ENCODE assay signal across 1 cellular context in genomic region chr3:66885326-66886000, GRCh38.
TF ChIP-seq lines count a peak whose summit lies in the region.

No MANE protein-coding gene starts in this region.

TF ChIP-seq in K562, 482 proteins besides CTCF, POLR2A, EP300 and RAD21 (continued from another document):
- no peak for TF ChIP-seq SMAD3 (CRISPR knock-in tag; conservative IDR thresholded peaks at IDR 0.05)
- no peak for TF ChIP-seq CSDE1 (IDR thresholded peaks at IDR 0.05)
- TF ChIP-seq IRF2 (CRISPR knock-in tag; IDR thresholded peaks at IDR 0.05): no peak
- TF ChIP-seq ZNF766 (CRISPR knock-in tag; conservative IDR thresholded peaks at IDR 0.05): peak; percentile 65; the same call in 1 of the 2 replicates
- TF ChIP-seq ATF3 (IDR thresholded peaks at IDR 0.05): peak; percentile 83
- no peak for TF ChIP-seq ATF3 (CRISPR knock-in tag; conservative IDR thresholded peaks at IDR 0.05)
- TF ChIP-seq, protein P1, sequence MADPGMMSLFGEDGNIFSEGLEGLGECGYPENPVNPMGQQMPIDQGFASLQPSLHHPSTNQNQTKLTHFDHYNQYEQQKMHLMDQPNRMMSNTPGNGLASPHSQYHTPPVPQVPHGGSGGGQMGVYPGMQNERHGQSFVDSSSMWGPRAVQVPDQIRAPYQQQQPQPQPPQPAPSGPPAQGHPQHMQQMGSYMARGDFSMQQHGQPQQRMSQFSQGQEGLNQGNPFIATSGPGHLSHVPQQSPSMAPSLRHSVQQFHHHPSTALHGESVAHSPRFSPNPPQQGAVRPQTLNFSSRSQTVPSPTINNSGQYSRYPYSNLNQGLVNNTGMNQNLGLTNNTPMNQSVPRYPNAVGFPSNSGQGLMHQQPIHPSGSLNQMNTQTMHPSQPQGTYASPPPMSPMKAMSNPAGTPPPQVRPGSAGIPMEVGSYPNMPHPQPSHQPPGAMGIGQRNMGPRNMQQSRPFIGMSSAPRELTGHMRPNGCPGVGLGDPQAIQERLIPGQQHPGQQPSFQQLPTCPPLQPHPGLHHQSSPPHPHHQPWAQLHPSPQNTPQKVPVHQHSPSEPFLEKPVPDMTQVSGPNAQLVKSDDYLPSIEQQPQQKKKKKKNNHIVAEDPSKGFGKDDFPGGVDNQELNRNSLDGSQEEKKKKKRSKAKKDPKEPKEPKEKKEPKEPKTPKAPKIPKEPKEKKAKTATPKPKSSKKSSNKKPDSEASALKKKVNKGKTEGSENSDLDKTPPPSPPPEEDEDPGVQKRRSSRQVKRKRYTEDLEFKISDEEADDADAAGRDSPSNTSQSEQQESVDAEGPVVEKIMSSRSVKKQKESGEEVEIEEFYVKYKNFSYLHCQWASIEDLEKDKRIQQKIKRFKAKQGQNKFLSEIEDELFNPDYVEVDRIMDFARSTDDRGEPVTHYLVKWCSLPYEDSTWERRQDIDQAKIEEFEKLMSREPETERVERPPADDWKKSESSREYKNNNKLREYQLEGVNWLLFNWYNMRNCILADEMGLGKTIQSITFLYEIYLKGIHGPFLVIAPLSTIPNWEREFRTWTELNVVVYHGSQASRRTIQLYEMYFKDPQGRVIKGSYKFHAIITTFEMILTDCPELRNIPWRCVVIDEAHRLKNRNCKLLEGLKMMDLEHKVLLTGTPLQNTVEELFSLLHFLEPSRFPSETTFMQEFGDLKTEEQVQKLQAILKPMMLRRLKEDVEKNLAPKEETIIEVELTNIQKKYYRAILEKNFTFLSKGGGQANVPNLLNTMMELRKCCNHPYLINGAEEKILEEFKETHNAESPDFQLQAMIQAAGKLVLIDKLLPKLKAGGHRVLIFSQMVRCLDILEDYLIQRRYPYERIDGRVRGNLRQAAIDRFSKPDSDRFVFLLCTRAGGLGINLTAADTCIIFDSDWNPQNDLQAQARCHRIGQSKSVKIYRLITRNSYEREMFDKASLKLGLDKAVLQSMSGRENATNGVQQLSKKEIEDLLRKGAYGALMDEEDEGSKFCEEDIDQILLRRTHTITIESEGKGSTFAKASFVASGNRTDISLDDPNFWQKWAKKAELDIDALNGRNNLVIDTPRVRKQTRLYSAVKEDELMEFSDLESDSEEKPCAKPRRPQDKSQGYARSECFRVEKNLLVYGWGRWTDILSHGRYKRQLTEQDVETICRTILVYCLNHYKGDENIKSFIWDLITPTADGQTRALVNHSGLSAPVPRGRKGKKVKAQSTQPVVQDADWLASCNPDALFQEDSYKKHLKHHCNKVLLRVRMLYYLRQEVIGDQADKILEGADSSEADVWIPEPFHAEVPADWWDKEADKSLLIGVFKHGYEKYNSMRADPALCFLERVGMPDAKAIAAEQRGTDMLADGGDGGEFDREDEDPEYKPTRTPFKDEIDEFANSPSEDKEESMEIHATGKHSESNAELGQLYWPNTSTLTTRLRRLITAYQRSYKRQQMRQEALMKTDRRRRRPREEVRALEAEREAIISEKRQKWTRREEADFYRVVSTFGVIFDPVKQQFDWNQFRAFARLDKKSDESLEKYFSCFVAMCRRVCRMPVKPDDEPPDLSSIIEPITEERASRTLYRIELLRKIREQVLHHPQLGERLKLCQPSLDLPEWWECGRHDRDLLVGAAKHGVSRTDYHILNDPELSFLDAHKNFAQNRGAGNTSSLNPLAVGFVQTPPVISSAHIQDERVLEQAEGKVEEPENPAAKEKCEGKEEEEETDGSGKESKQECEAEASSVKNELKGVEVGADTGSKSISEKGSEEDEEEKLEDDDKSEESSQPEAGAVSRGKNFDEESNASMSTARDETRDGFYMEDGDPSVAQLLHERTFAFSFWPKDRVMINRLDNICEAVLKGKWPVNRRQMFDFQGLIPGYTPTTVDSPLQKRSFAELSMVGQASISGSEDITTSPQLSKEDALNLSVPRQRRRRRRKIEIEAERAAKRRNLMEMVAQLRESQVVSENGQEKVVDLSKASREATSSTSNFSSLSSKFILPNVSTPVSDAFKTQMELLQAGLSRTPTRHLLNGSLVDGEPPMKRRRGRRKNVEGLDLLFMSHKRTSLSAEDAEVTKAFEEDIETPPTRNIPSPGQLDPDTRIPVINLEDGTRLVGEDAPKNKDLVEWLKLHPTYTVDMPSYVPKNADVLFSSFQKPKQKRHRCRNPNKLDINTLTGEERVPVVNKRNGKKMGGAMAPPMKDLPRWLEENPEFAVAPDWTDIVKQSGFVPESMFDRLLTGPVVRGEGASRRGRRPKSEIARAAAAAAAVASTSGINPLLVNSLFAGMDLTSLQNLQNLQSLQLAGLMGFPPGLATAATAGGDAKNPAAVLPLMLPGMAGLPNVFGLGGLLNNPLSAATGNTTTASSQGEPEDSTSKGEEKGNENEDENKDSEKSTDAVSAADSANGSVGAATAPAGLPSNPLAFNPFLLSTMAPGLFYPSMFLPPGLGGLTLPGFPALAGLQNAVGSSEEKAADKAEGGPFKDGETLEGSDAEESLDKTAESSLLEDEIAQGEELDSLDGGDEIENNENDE (IDR thresholded peaks at IDR 0.05; ENCODE audit: low read depth, low read length): no peak
- TF ChIP-seq ARID3B (CRISPR knock-in tag; IDR thresholded peaks at IDR 0.05; ENCODE audit: borderline replicate concordance): no peak
- no peak for TF ChIP-seq MBD2 (IDR thresholded peaks at IDR 0.05; ENCODE audit: borderline replicate concordance, low read depth)
- TF ChIP-seq ZBTB43 (CRISPR knock-in tag; IDR thresholded peaks at IDR 0.05): no peak
- TF ChIP-seq ZNF311 (CRISPR knock-in tag; IDR thresholded peaks at IDR 0.05): no peak
- no peak for TF ChIP-seq ZC3H11A (IDR thresholded peaks at IDR 0.05; ENCODE audit: low read depth, low read length)
- no peak for TF ChIP-seq GTF2F1 (IDR thresholded peaks at IDR 0.05; ENCODE audit: low read depth, low read length)
- TF ChIP-seq ARID2 (IDR thresholded peaks at IDR 0.05): no peak
- TF ChIP-seq HMBOX1 (IDR thresholded peaks at IDR 0.05): peak; percentile 78
- TF ChIP-seq, protein P2, sequence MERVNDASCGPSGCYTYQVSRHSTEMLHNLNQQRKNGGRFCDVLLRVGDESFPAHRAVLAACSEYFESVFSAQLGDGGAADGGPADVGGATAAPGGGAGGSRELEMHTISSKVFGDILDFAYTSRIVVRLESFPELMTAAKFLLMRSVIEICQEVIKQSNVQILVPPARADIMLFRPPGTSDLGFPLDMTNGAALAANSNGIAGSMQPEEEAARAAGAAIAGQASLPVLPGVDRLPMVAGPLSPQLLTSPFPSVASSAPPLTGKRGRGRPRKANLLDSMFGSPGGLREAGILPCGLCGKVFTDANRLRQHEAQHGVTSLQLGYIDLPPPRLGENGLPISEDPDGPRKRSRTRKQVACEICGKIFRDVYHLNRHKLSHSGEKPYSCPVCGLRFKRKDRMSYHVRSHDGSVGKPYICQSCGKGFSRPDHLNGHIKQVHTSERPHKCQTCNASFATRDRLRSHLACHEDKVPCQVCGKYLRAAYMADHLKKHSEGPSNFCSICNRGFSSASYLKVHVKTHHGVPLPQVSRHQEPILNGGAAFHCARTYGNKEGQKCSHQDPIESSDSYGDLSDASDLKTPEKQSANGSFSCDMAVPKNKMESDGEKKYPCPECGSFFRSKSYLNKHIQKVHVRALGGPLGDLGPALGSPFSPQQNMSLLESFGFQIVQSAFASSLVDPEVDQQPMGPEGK (CRISPR knock-in tag; IDR thresholded peaks at IDR 0.05; ENCODE audit: borderline replicate concordance): no peak
- TF ChIP-seq ZNF354B (CRISPR knock-in tag; IDR thresholded peaks at IDR 0.05): no peak
